21 cellular contexts compared by ENCODE assay signal in genomic region chr2:188280811-188281222, GRCh38. TPM values are rescaled to one million over a fixed set of nuclear protein-coding genes. Genes with fewer than 3 reads are reported as not detected.
"Had no signal": no experiment of that assay in that cellular context is flagged by ENCODE, and none has a peak within 500 bp of the region (broad histone marks: within the 10 kb centered on the region; RNA-seq: fewer than 3 reads in every experiment).

No MANE protein-coding gene starts in this region.

- H3K36me3 ChIP-seq: ascending aorta, colonic mucosa, neutrophil, ovary, right atrium auricular region, thyroid gland, upper lobe of right lung had no signal

- H3K27me3 ChIP-seq: ascending aorta, colonic mucosa, neutrophil, ovary, right atrium auricular region, thyroid gland, upper lobe of right lung had no signal

- H3K9me3 ChIP-seq: ascending aorta, colonic mucosa, neutrophil, ovary, psoas muscle, right atrium auricular region, thyroid gland, upper lobe of right lung had no signal

- ATAC-seq: activated naive CD4-positive, alpha-beta T cell treated with anti-CD3 and anti-CD28 coated beads, Interleukin-2, amount 50 U/mL, for 72 hours; left ventricle myocardium superior; psoas muscle; upper lobe of right lung; WTC11 had no signal

- DNase-seq: activated gamma-delta T cell treated with Interleukin-2 at 50 U/mL for 16 hours; activated T-cell treated with anti-CD3 and anti-CD28 coated beads, Interleukin-2, amount 50 U/mL, for 1 hour; colonic mucosa; endodermal cell; foreskin fibroblast; kidney glomerular epithelial cell; left ventricle myocardium superior; mammary epithelial cell; ovary; psoas muscle; stimulated activated CD4-positive, alpha-beta T cell treated with anti-CD3 and anti-CD28 coated beads, Interleukin-1b, Interleukin-23, amount 100 ng/mL, for 48 hours; substantia nigra; T-helper 1 cell; thyroid gland; upper lobe of right lung had no signal

- H3K4me1 ChIP-seq: colonic mucosa, psoas muscle, right atrium auricular region, thyroid gland, upper lobe of right lung had no signal

- H3K4me3 ChIP-seq: ascending aorta, colonic mucosa, ovary, psoas muscle, right atrium auricular region, thyroid gland, upper lobe of right lung had no signal

- H3K27ac ChIP-seq: colonic mucosa, epithelial cell of prostate, neutrophil, ovary, psoas muscle, right atrium auricular region, thyroid gland, upper lobe of right lung had no signal

RNA-seq across cellular contexts. Expression of gene GULP1, which starts 10.9 kb away (rescaled TPM):
- total RNA-seq: activated naive CD4-positive, alpha-beta T cell treated with anti-CD3 and anti-CD28 coated beads, Interleukin-2, amount 50 U/mL, for 72 hours had no signal
